29 cellular contexts compared by ENCODE assay signal in genomic region chr15:52496175-52496574, GRCh38. TPM values are rescaled to one million over a fixed set of nuclear protein-coding genes. Genes with fewer than 3 reads are reported as not detected.
DNase-seq lines count a peak whose midpoint lies in the region; ATAC-seq, FAIRE-seq and TF ChIP-seq lines count a peak whose summit lies in the region.
"Had no signal": no experiment of that assay in that cellular context is flagged by ENCODE, and none has a peak within 500 bp of the region (broad histone marks: within the 10 kb centered on the region; RNA-seq: fewer than 3 reads in every experiment).

No MANE protein-coding gene starts in this region.

- H3K4me3 Mint-ChIP-seq in HFFc6 = peak overlapping the region; percentile 43; the same call in 1 of the 2 replicates
- H3K4me3 Mint-ChIP-seq: activated CD4-positive, alpha-beta T cell treated with anti-CD3 and anti-CD28 coated beads for 36 hours; activated CD8-positive, alpha-beta T cell treated with anti-CD3 and anti-CD28 coated beads for 36 hours; CD4-positive, alpha-beta memory T cell; neural progenitor cell had no signal

- DNase-seq in A549 (ENCODE audit: low read depth in 1 of 2, low spot score in 1 of 2) (no peak), HFFc6 (no peak), RPMI8226 (peak; percentile 83), epithelial cell of prostate (ENCODE audit: low read depth, low spot score) (no peak), NCI-H1092 (lab: John Stamatoyannopoulos, UW) (no peak), RCC 7860 (ENCODE audit: low spot score) (no peak), GM13977 (ENCODE audit: low spot score) (no peak)
- no peak for DNase-seq in activated naive CD4-positive, alpha-beta T cell (lab: John Stamatoyannopoulos, UW)
- DNase-seq: anterior cingulate cortex; CD4-positive, alpha-beta memory T cell; effector CD8-positive, alpha-beta T cell; left lung; NCI-H1092 treated with DMSO at 0.1 percent for 48 hours; NCI-H1694 treated with DMSO at 0.1 percent for 48 hours; NCI-H82; SHP77; stimulated activated naive CD4-positive, alpha-beta T cell had no signal

- peaks cover 66% of the 10 kb centered on the region for H3K4me1 Mint-ChIP-seq in HFFc6 (ENCODE audit: low read depth)
- H3K4me1 Mint-ChIP-seq: neural progenitor cell had no signal

- H3K27ac Mint-ChIP-seq in HFFc6 = peak overlapping the region; percentile 75; the same call in 1 of the 2 replicates
- H3K27ac Mint-ChIP-seq: activated CD4-positive, alpha-beta T cell treated with anti-CD3 and anti-CD28 coated beads for 36 hours; activated CD8-positive, alpha-beta T cell treated with anti-CD3 and anti-CD28 coated beads for 36 hours; activated naive CD4-positive, alpha-beta T cell treated with anti-CD3 and anti-CD28 coated beads, Interleukin-2, amount 50 U/mL, for 72 hours; activated T-helper 2 cell treated with anti-CD3 and anti-CD28 coated beads, Interferon-gamma antibody, Interleukin-2, Interleukin-4, amounts not matched to agents 10 μg/mL and 5 μg/mL and 100 μg/mL, durations not matched to agents 14 hours and 24 hours and 36 hours; neural progenitor cell had no signal

- H3K4me1 ChIP-seq in A549 = peaks cover 23% of the 10 kb centered on the region; the same call in 2 of the 3 replicates
- H3K4me1 ChIP-seq: neural progenitor cell, parathyroid adenoma had no signal

- TF ChIP-seq RAD21 in A549 (conservative IDR thresholded peaks at IDR 0.05 in 1 of 2, IDR thresholded peaks at IDR 0.05 in 1 of 2) = no peak

- WGBS in A549 (ENCODE audit: missing lambda C conversion rate) = 62% methylated on average over 4 of the region's 4 CpGs

- POLR2A ChIA-PET in A549 (lab: Yijun Ruan, JAX) = interaction anchor here (0.6 kb wide), 1 partner anchor 173 kb away, joined by 3 read pairs; no protein-coding TSS in a partner anchor

- in situ Hi-C loops in GM13977 (cut with MboI; ENCODE audit: low pct_unique_long_range_greater_than_20kb, low sequenced_read_pairs, unreplicated experiment) = no loop called here

- CTCF ChIA-PET in A549 (lab: Yijun Ruan, JAX) = interaction anchor here (0.7 to 1.2 kb wide), 2 partner anchors 32 to 58 kb away, joined by 3 read pairs; no protein-coding TSS in a partner anchor

- peaks cover 4% of the 10 kb centered on the region; the same call in 1 of the 2 replicates for H3K36me3 Mint-ChIP-seq in HFFc6 (ENCODE audit: low read depth)
- H3K36me3 Mint-ChIP-seq: activated naive CD4-positive, alpha-beta T cell treated with anti-CD3 and anti-CD28 coated beads, Interleukin-2, amount 50 U/mL, for 72 hours; neural progenitor cell had no signal

- TF ChIP-seq POLR2A in A549 (IDR thresholded peaks at IDR 0.05; ENCODE audit: low read length) = no peak

- H3K9me3 ChIP-seq in A549 = no peaks in the 10 kb centered on the region
- H3K9me3 ChIP-seq: HAP-1, left lung had no signal

- H3K9me3 Mint-ChIP-seq in HFFc6 = no peaks in the 10 kb centered on the region
- H3K9me3 Mint-ChIP-seq: activated CD8-positive, alpha-beta T cell treated with anti-CD3 and anti-CD28 coated beads for 36 hours; activated naive CD4-positive, alpha-beta T cell treated with anti-CD3 and anti-CD28 coated beads, Interleukin-2, amount 50 U/mL, for 72 hours; activated T-helper 2 cell treated with anti-CD3 and anti-CD28 coated beads, Interferon-gamma antibody, Interleukin-2, Interleukin-4, amounts not matched to agents 10 μg/mL and 5 μg/mL and 100 μg/mL, durations not matched to agents 14 hours and 24 hours and 36 hours; CD4-positive, alpha-beta memory T cell; neural progenitor cell had no signal

- H3K4me3 ChIP-seq in A549 = no peak overlapping the region
- H3K4me3 ChIP-seq: HAP-1, left lung, neural progenitor cell, skin epidermis had no signal

- peak; percentile 53 to 57; a peak in 5 of 6 replicates for ATAC-seq in A549
- ATAC-seq: HepG2 had no signal

- TF ChIP-seq EP300 in A549 (IDR thresholded peaks at IDR 0.05) = no peak

- TF ChIP-seq CTCF in A549 (IDR thresholded peaks at IDR 0.05) = no peak
- no peak for TF ChIP-seq CTCF in HFFc6 (IDR thresholded peaks at IDR 0.05)
- no peak for TF ChIP-seq CTCF in GM13977 (IDR thresholded peaks at IDR 0.05; ENCODE audit: extremely low read depth, insufficient read depth, missing control alignments)

- H3K27ac ChIP-seq in A549 (no peak overlapping the region), epithelial cell of prostate (peak overlapping the region; percentile 89)
- H3K27ac ChIP-seq: left lung, neural progenitor cell, parathyroid adenoma had no signal

- H3K4me2 ChIP-seq in A549 = no peak overlapping the region
- H3K4me2 ChIP-seq: neural progenitor cell had no signal

- FAIRE-seq in A549 (lab: Jason Lieb, UNC) (no peak), RCC 7860 (lab: Jason Lieb, UNC) (no peak)
- FAIRE-seq: colon, D721Med, HepG2, islet of Langerhans had no signal

- no peaks in the 10 kb centered on the region; the same call in 1 of the 2 replicates for H3K27me3 Mint-ChIP-seq in HFFc6 (ENCODE audit: insufficient read depth)
- H3K27me3 Mint-ChIP-seq: activated CD4-positive, alpha-beta T cell treated with anti-CD3 and anti-CD28 coated beads for 36 hours; activated CD8-positive, alpha-beta T cell treated with anti-CD3 and anti-CD28 coated beads for 36 hours; CD4-positive, alpha-beta memory T cell had no signal

TF ChIP-seq in A549, 52 proteins besides CTCF, POLR2A, EP300 and RAD21:
- TF ChIP-seq GATA3 (IDR thresholded peaks at IDR 0.05; ENCODE audit: borderline replicate concordance) (no peak), MYC (IDR thresholded peaks at IDR 0.05; ENCODE audit: borderline replicate concordance, low read length) (no peak), ELK1 (IDR thresholded peaks at IDR 0.05; ENCODE audit: low read depth, low read length) (no peak), SMC3 (IDR thresholded peaks at IDR 0.05) (no peak), ATOH8 (CRISPR knock-in tag; IDR thresholded peaks at IDR 0.05; ENCODE audit: low read depth) (no peak), RFX5 (IDR thresholded peaks at IDR 0.05) (no peak), JUN (IDR thresholded peaks at IDR 0.05) (no peak), EHMT2 (IDR thresholded peaks at IDR 0.05; ENCODE audit: low read depth) (no peak), ZC3H11A (IDR thresholded peaks at IDR 0.05) (no peak), BHLHE40 (IDR thresholded peaks at IDR 0.05; ENCODE audit: low read depth, low read length) (no peak), FOXS1 (CRISPR knock-in tag; IDR thresholded peaks at IDR 0.05) (no peak), CBX8 (IDR thresholded peaks at IDR 0.05) (no peak), CBX2 (IDR thresholded peaks at IDR 0.05; ENCODE audit: borderline replicate concordance, low read depth) (no peak), PHF8 (IDR thresholded peaks at IDR 0.05; ENCODE audit: borderline replicate concordance, low read depth) (no peak)
- TF ChIP-seq, protein P1, sequence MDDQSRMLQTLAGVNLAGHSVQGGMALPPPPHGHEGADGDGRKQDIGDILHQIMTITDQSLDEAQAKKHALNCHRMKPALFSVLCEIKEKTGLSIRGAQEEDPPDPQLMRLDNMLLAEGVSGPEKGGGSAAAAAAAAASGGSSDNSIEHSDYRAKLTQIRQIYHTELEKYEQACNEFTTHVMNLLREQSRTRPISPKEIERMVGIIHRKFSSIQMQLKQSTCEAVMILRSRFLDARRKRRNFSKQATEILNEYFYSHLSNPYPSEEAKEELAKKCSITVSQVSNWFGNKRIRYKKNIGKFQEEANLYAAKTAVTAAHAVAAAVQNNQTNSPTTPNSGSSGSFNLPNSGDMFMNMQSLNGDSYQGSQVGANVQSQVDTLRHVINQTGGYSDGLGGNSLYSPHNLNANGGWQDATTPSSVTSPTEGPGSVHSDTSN (IDR thresholded peaks at IDR 0.05) = no peak

RNA-seq across cellular contexts. Expression of gene MYO5A, which starts 32.5 kb away (rescaled TPM):
- polyA plus RNA-seq in A549 (2011; rRNA removed) = 46.7 and 49.8 TPM in 2 replicates
- 15.3 and 15.8 TPM in 2 replicates for polyA plus RNA-seq in A549 (2012; cell fraction: cytosol; rRNA removed)
- polyA plus RNA-seq in A549 (2012; cell fraction: nucleus; rRNA removed) = 12.4 and 13.1 TPM in 2 replicates
- 14.9 to 16.9 TPM (median 15.1 TPM) in 3 replicates for polyA plus RNA-seq in A549 (2017; fragmentation: RNase III; extraction: RNeasy Plus Mini Kit Qiagen cat#74134 plus additional on column Dnase treatment)
- 78.6 and 95.1 TPM in 2 replicates for polyA minus RNA-seq in A549 (2011; rRNA and poly(A)+ RNA removed)
- 10 to 100 TPM; 47.4 to 59.4 (median 54.0) TPM for total RNA-seq in HFFc6 (2021; fragmentation: NEBNext Ultra II Directional; extraction: Animal tissue kit (Norgen Biotek cat#: 25700))
